8 cellular contexts compared by ENCODE assay signal in genomic region chr18:23799540-23799939, GRCh38.
"Had no signal": no experiment of that assay in that cellular context is flagged by ENCODE, and none has a peak within 500 bp of the region (broad histone marks: within the 10 kb centered on the region; RNA-seq: fewer than 3 reads in every experiment).

No MANE protein-coding gene starts in this region.

- FAIRE-seq: HepG2, HTR-8/SVneo, K562 had no signal

- H3K27ac Mint-ChIP-seq: IgD-negative memory B cell had no signal

- H3K27ac ChIP-seq: HL-60 had no signal

- H3K4me3 ChIP-seq: K562 had no signal

- H3K4me3 Mint-ChIP-seq: IgD-negative memory B cell had no signal

- H3K36me3 Mint-ChIP-seq: IgD-negative memory B cell had no signal

- H3K4me1 Mint-ChIP-seq: IgD-negative memory B cell had no signal

- ATAC-seq: HepG2, K562 had no signal

- DNase-seq: IMR-90, KBM-7, KG1 had no signal
